26 cellular contexts compared by ENCODE assay signal in the genomic region with DNA sequence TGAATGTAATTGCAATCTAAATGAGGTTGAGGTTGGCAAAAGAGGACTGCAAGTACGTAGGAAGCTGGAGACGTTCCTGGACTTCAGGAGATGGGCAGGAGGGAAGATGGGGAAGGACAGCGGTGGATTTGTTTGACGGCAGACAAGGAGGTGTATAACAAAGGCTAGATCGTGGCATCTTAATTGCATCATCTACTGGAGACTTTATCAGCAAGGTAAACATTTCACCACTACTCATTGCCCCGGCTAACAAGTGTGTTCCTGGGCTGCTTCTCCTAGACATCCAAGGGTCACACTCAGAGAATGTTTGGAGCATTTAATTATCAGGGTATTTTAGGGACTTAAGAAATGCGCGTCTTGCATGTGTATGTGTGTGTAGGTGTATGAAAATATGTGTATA.
"Had no signal": no experiment of that assay in that cellular context is flagged by ENCODE, and none has a peak within 500 bp of the region (broad histone marks: within the 10 kb centered on the region; RNA-seq: fewer than 3 reads in every experiment).

No MANE protein-coding gene starts in this region.

- H3K27ac Mint-ChIP-seq: activated naive CD4-positive, alpha-beta T cell treated with anti-CD3 and anti-CD28 coated beads, Interleukin-2, amount 50 U/mL, for 72 hours; activated T-cell treated with anti-CD3 and anti-CD28 coated beads, Interleukin-2, amount 50 U/mL, for 72 hours; naive B cell; nephron progenitor cell; stimulated activated naive B cell treated with anti-CD40 and anti-IgM and Interleukin-4, amounts not matched to agents 10 μg/mL and 1 μg/mL and 100 μg/mL, for 72 hours had no signal

- H3K9me3 ChIP-seq: colonic mucosa, gastrocnemius medialis, pancreas, prostate gland, sigmoid colon, stomach, thyroid gland, upper lobe of left lung had no signal

- DNase-seq: activated CD4-positive, alpha-beta T cell treated with anti-CD3 and anti-CD28 coated beads for 4 hours; activated CD4-positive, alpha-beta T cell treated with anti-CD3 and anti-CD28 coated beads, Interleukin-2, amount 50 U/mL, for 48 hours; activated naive CD4-positive, alpha-beta T cell; activated T-cell treated with anti-CD3 and anti-CD28 coated beads, Interleukin-2, amount 50 U/mL, for 72 hours; anterior cingulate cortex; cerebellar nuclear complex; colonic mucosa; effector CD8-positive, alpha-beta T cell; gastrocnemius medialis; glutamatergic neuron; islet precursor cell; left ventricle myocardium superior; naive B cell; nephron progenitor cell; pancreas; sigmoid colon; stimulated activated CD4-positive, alpha-beta T cell treated with anti-CD3 and anti-CD28 coated beads, Interleukin-1b, Interleukin-23, amount 100 ng/mL, for 48 hours; stimulated activated naive B cell treated with anti-CD40 and anti-IgM and Interleukin-4, amounts not matched to agents 10 μg/mL and 1 μg/mL and 100 μg/mL, for 72 hours; stomach; thyroid gland; upper lobe of left lung had no signal

- H3K36me3 ChIP-seq: cardiac muscle cell, colonic mucosa, gastrocnemius medialis, pancreas, prostate gland, sigmoid colon, stomach, thyroid gland, upper lobe of left lung had no signal

- H3K27me3 ChIP-seq: cardiac muscle cell, colonic mucosa, pancreas, thyroid gland, upper lobe of left lung had no signal

- H3K4me3 Mint-ChIP-seq: activated T-cell treated with anti-CD3 and anti-CD28 coated beads, Interleukin-2, amount 50 U/mL, for 72 hours; naive B cell; nephron progenitor cell; stimulated activated naive B cell treated with anti-CD40 and anti-IgM and Interleukin-4, amounts not matched to agents 10 μg/mL and 1 μg/mL and 100 μg/mL, for 72 hours had no signal

- H3K4me1 ChIP-seq: colonic mucosa, gastrocnemius medialis, prostate gland, thyroid gland had no signal

- H3K4me2 ChIP-seq: smooth muscle cell had no signal

- H3K9me3 Mint-ChIP-seq: activated naive CD4-positive, alpha-beta T cell treated with anti-CD3 and anti-CD28 coated beads, Interleukin-2, amount 50 U/mL, for 72 hours; activated T-cell treated with anti-CD3 and anti-CD28 coated beads, Interleukin-2, amount 50 U/mL, for 72 hours; nephron progenitor cell; stimulated activated naive B cell treated with anti-CD40 and anti-IgM and Interleukin-4, amounts not matched to agents 10 μg/mL and 1 μg/mL and 100 μg/mL, for 72 hours had no signal

- H3K36me3 Mint-ChIP-seq: activated naive CD4-positive, alpha-beta T cell treated with anti-CD3 and anti-CD28 coated beads, Interleukin-2, amount 50 U/mL, for 72 hours; naive B cell; stimulated activated naive B cell treated with anti-CD40 and anti-IgM and Interleukin-4, amounts not matched to agents 10 μg/mL and 1 μg/mL and 100 μg/mL, for 72 hours had no signal

- H3K4me1 Mint-ChIP-seq: naive B cell had no signal

- ATAC-seq: activated naive CD4-positive, alpha-beta T cell treated with anti-CD3 and anti-CD28 coated beads, Interleukin-2, amount 50 U/mL, for 72 hours; activated T-cell treated with anti-CD3 and anti-CD28 coated beads, Interleukin-2, amount 50 U/mL, for 72 hours; gastrocnemius medialis; left ventricle myocardium superior; pancreas; stimulated activated naive B cell treated with anti-CD40 and anti-IgM and Interleukin-4, amounts not matched to agents 10 μg/mL and 1 μg/mL and 100 μg/mL, for 72 hours had no signal

- H3K27ac ChIP-seq: cardiac muscle cell, colonic mucosa, epithelial cell of prostate, gastrocnemius medialis, pancreas, prostate gland, sigmoid colon, stomach, thyroid gland, upper lobe of left lung had no signal

- H3K4me3 ChIP-seq: cardiac muscle cell, colonic mucosa, gastrocnemius medialis, pancreas, prostate gland, sigmoid colon, smooth muscle cell, stomach, thyroid gland, upper lobe of left lung had no signal
